In the genomic region with DNA sequence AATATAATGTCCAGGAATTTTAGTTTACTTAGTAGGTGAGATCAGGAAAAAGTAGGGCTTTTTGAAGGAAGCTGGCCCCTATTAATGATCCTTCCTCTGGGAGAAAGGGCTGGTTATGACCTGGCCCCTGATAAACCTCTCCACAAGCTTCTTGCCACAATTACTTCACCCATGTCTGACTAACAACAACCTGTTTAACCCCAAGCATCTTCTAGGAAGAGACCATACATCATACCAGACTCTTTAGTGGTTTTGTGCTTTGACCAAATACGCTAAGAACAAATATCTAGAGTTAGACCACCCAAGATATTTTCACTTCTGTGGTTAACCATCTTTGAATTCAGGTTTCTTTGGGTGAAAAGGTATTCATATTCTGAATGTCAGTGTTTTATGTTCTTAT, we compare ENCODE assay signal across 20 cellular contexts.
DNase-seq lines count a peak whose midpoint lies in the region; ATAC-seq and TF ChIP-seq lines count a peak whose summit lies in the region.
"Had no signal": no experiment of that assay in that cellular context is flagged by ENCODE, and none has a peak within 500 bp of the region (broad histone marks: within the 10 kb centered on the region; RNA-seq: fewer than 3 reads in every experiment).

No MANE protein-coding gene starts in this region.

- no peaks in the 10 kb centered on the region for H3K36me3 ChIP-seq in osteoblast (ENCODE audit: insufficient read depth, low read length)
- H3K36me3 ChIP-seq: HAP-1 had no signal

- no peaks in the 10 kb centered on the region for H3K79me2 ChIP-seq in osteoblast (ENCODE audit: insufficient read depth, low read length)

- no peaks in the 10 kb centered on the region for H3K36me3 Mint-ChIP-seq in activated T-cell treated with anti-CD3 and anti-CD28 coated beads, Interleukin-2, amount 50 U/mL, for 72 hours (ENCODE audit: insufficient read depth in 2 of 2)
- H3K36me3 Mint-ChIP-seq: IgD-negative memory B cell had no signal

- no peak overlapping the region for H3K4me3 ChIP-seq in osteoblast (ENCODE audit: insufficient read depth, low read length)
- H3K4me3 ChIP-seq: A549, GM23248, HAP-1 had no signal

- H3K4me3 Mint-ChIP-seq in activated T-cell treated with anti-CD3 and anti-CD28 coated beads, Interleukin-2, amount 50 U/mL, for 72 hours, result no peak overlapping the region
- H3K4me3 Mint-ChIP-seq: CD4-positive, alpha-beta T cell; IgD-negative memory B cell had no signal

- no peaks in the 10 kb centered on the region for H3K9me3 ChIP-seq in osteoblast (ENCODE audit: low read depth, low read length)
- H3K9me3 ChIP-seq: A549, Caco-2, HAP-1 had no signal

- no peak overlapping the region for H3K4me2 ChIP-seq in osteoblast (ENCODE audit: insufficient read depth, low read length)
- H3K4me2 ChIP-seq: A549 had no signal

- no peak for DNase-seq in activated T-cell treated with anti-CD3 and anti-CD28 coated beads, Interleukin-2, amount 50 U/mL, for 72 hours
- DNase-seq in activated T-cell treated with anti-CD3 and anti-CD28 coated beads for 4 hours (no peak), astrocyte of the hippocampus (ENCODE audit: low read depth, low spot score) (peak; percentile 31), osteoblast (ENCODE audit: insufficient read length, low spot score, missing footprints) (peak; percentile 31)
- DNase-seq: AML-193; Caco-2; CD4-positive, alpha-beta T cell; GDM1; GM23248; KBM-7 had no signal

- no peaks in the 10 kb centered on the region for H3K27me3 Mint-ChIP-seq in activated T-cell treated with anti-CD3 and anti-CD28 coated beads, Interleukin-2, amount 50 U/mL, for 72 hours (ENCODE audit: low read depth)
- H3K27me3 Mint-ChIP-seq: CD4-positive, alpha-beta T cell; IgD-negative memory B cell had no signal

- H2AFZ ChIP-seq in osteoblast (ENCODE audit: low read length), result no peak overlapping the region
- H2AFZ ChIP-seq: GM23248 had no signal

- H3K27ac Mint-ChIP-seq in activated T-cell treated with anti-CD3 and anti-CD28 coated beads, Interleukin-2, amount 50 U/mL, for 72 hours, result no peak overlapping the region
- H3K27ac Mint-ChIP-seq: CD4-positive, alpha-beta T cell; IgD-negative memory B cell had no signal

- no peak for TF ChIP-seq CTCF in osteoblast (IDR thresholded peaks at IDR 0.05; ENCODE audit: extremely low read depth, low read depth, low read length)

- H4K20me1 ChIP-seq in osteoblast (ENCODE audit: insufficient read depth, low read length), result no peaks in the 10 kb centered on the region

- no peak overlapping the region for H3K27ac ChIP-seq in osteoblast (ENCODE audit: low read depth, low read length)
- H3K27ac ChIP-seq: 22Rv1, A549, C4-2B, GM23248 had no signal

- H3K4me1 ChIP-seq in osteoblast (ENCODE audit: insufficient read depth, low read length), result no peaks in the 10 kb centered on the region
- H3K4me1 ChIP-seq: A549, Caco-2, HAP-1 had no signal

- peaks cover 0 to 3% of the 10 kb centered on the region in 2 donors for H3K9me3 Mint-ChIP-seq in activated T-cell treated with anti-CD3 and anti-CD28 coated beads, Interleukin-2, amount 50 U/mL, for 72 hours

- H3K4me1 Mint-ChIP-seq in activated T-cell treated with anti-CD3 and anti-CD28 coated beads, Interleukin-2, amount 50 U/mL, for 72 hours (ENCODE audit: low read depth), result no peaks in the 10 kb centered on the region

- peak; percentile 41 to 56 for ATAC-seq in activated T-cell treated with anti-CD3 and anti-CD28 coated beads, Interleukin-2, amount 50 U/mL, for 72 hours (replicated peaks in 1 of 2)
- ATAC-seq in HG03565 (IDR thresholded peaks at IDR 0.05; ENCODE audit: unreplicated experiment) (peak; percentile 47), HG03457 (IDR thresholded peaks at IDR 0.05; ENCODE audit: unreplicated experiment) (no peak), HG02981 (IDR thresholded peaks at IDR 0.05; ENCODE audit: unreplicated experiment) (no peak), GM19395 (IDR thresholded peaks at IDR 0.05; ENCODE audit: unreplicated experiment) (no peak)
- ATAC-seq: A549, HepG2 had no signal

- no peaks in the 10 kb centered on the region for H3K27me3 ChIP-seq in osteoblast (ENCODE audit: insufficient read depth, low read length)

Comparison
In these comparisons a context has a peak if more than half of its experiments do, and no peak if none do; other contexts are left out.
1. ATAC-seq: peak in activated T-cell treated with anti-CD3 and anti-CD28 coated beads, Interleukin-2, amount 50 U/mL, for 72 hours (2 of 2) and HG03565 (single experiment); none in HG03457 (single experiment), HG02981 (single experiment) and GM19395 (single experiment).
2. DNase-seq: peak in astrocyte of the hippocampus (single experiment) and osteoblast (single experiment); none in activated T-cell treated with anti-CD3 and anti-CD28 coated beads, Interleukin-2, amount 50 U/mL, for 72 hours (0 of 2) and activated T-cell treated with anti-CD3 and anti-CD28 coated beads for 4 hours (single experiment).